ENCODE assay signal across 21 cellular contexts in the genomic region with DNA sequence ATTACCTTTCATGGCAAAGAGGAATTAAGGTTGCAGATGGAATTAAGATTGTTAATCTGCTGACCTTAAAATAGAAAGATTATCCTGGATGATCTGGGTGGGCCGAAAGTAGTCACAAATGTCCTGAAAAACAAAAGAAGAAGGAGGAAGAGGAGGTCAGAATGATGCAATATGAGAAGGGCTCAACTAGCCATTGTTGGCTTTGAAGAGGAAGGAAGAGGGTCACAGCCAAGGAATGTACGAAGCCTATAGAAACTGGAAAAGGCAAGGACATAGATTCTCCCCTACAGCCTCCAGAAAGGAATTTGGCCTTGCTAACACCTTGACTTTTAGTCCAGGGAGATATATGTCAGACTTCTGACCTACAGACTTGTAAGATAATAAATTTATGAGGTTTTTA.
"Had no signal": no experiment of that assay in that cellular context is flagged by ENCODE, and none has a peak within 500 bp of the region (broad histone marks: within the 10 kb centered on the region; RNA-seq: fewer than 3 reads in every experiment).

No MANE protein-coding gene starts in this region.

- H3K36me3 ChIP-seq: esophagus squamous epithelium, right lobe of liver, tibial nerve had no signal

- H3K4me1 ChIP-seq: esophagus squamous epithelium, right lobe of liver, tibial nerve had no signal

- H3K4me3 ChIP-seq: esophagus squamous epithelium, right lobe of liver, tibial nerve had no signal

- DNase-seq: activated CD4-positive, alpha-beta memory T cell treated with anti-CD3 and anti-CD28 coated beads for 36 hours; activated CD4-positive, alpha-beta T cell treated with anti-CD3 and anti-CD28 coated beads for 48 hours; activated naive CD8-positive, alpha-beta T cell treated with anti-CD3 and anti-CD28 coated beads, Interleukin-2, amount 50 U/mL, for 24 hours; activated T-cell treated with anti-CD3 and anti-CD28 coated beads, Interleukin-2, amount 50 U/mL, for 48 hours; amygdala; caudate nucleus; endodermal cell; esophagus squamous epithelium; left cardiac atrium; left ventricle myocardium superior; posterior cingulate gyrus; right lobe of liver; stimulated activated CD4-positive, alpha-beta T cell treated with anti-CD3 and anti-CD28 coated beads, Interleukin-2, amount 100 ng/mL, for 48 hours; stimulated activated naive CD4-positive, alpha-beta T cell treated with Interleukin-2 at 50 U/mL for 16 hours had no signal

- H3K27ac Mint-ChIP-seq: activated CD4-positive, alpha-beta memory T cell treated with anti-CD3 and anti-CD28 coated beads for 36 hours; activated naive CD4-positive, alpha-beta T cell treated with anti-CD3 and anti-CD28 coated beads, Interleukin-2, amount 50 U/mL, for 24 hours; activated naive CD8-positive, alpha-beta T cell treated with anti-CD3 and anti-CD28 coated beads, Interleukin-2, amount 50 U/mL, for 24 hours; activated T-helper 2 cell treated with anti-CD3 and anti-CD28 coated beads, Interferon-gamma antibody, Interleukin-2, Interleukin-4, amounts not matched to agents 10 μg/mL and 5 μg/mL and 100 μg/mL, durations not matched to agents 14 hours and 24 hours and 36 hours; endodermal cell; nephron had no signal

- H3K9me3 ChIP-seq: esophagus squamous epithelium, right lobe of liver, tibial nerve had no signal

- H3K27ac ChIP-seq: epithelial cell of prostate, esophagus squamous epithelium, right lobe of liver, tibial nerve, VCaP had no signal

- H3K9me3 Mint-ChIP-seq: activated naive CD4-positive, alpha-beta T cell treated with anti-CD3 and anti-CD28 coated beads, Interleukin-2, amount 50 U/mL, for 24 hours; activated naive CD8-positive, alpha-beta T cell treated with anti-CD3 and anti-CD28 coated beads, Interleukin-2, amount 50 U/mL, for 24 hours had no signal

- H3K27me3 ChIP-seq: right lobe of liver, tibial nerve had no signal

- H3K36me3 Mint-ChIP-seq: activated CD4-positive, alpha-beta memory T cell treated with anti-CD3 and anti-CD28 coated beads for 36 hours; activated naive CD4-positive, alpha-beta T cell treated with anti-CD3 and anti-CD28 coated beads, Interleukin-2, amount 50 U/mL, for 24 hours had no signal

- H3K4me3 Mint-ChIP-seq: activated CD4-positive, alpha-beta memory T cell treated with anti-CD3 and anti-CD28 coated beads for 36 hours; activated naive CD4-positive, alpha-beta T cell treated with anti-CD3 and anti-CD28 coated beads, Interleukin-2, amount 50 U/mL, for 24 hours; activated naive CD8-positive, alpha-beta T cell treated with anti-CD3 and anti-CD28 coated beads, Interleukin-2, amount 50 U/mL, for 24 hours; endodermal cell; nephron had no signal

- H3K4me1 Mint-ChIP-seq: activated naive CD4-positive, alpha-beta T cell treated with anti-CD3 and anti-CD28 coated beads, Interleukin-2, amount 50 U/mL, for 24 hours; activated naive CD8-positive, alpha-beta T cell treated with anti-CD3 and anti-CD28 coated beads, Interleukin-2, amount 50 U/mL, for 24 hours; endodermal cell; nephron had no signal

- ATAC-seq: activated CD4-positive, CD25-positive, alpha-beta regulatory T cell treated with anti-CD3 and anti-CD28 coated beads, Interleukin-2, amount 50 U/mL, for 24 hours; activated naive CD8-positive, alpha-beta T cell treated with anti-CD3 and anti-CD28 coated beads, Interleukin-2, amount 50 U/mL, for 24 hours; left cardiac atrium; left ventricle myocardium superior; right lobe of liver had no signal
